Comparison of ENCODE assay signal across 17 cellular contexts in genomic region chr11:118217575-118217974, GRCh38. TPM values are rescaled to one million over a fixed set of nuclear protein-coding genes. Genes with fewer than 3 reads are reported as not detected.
A peak's percentile ranks its signal among the peaks of the same experiment; 100 is the strongest.
DNase-seq lines count a peak whose midpoint lies in the region; ATAC-seq and FAIRE-seq lines count a peak whose summit lies in the region.
"Had no signal": no experiment of that assay in that cellular context is flagged by ENCODE, and none has a peak within 500 bp of the region (broad histone marks: within the 10 kb centered on the region; RNA-seq: fewer than 3 reads in every experiment).

No MANE protein-coding gene starts in this region.

- no peak for DNase-seq in CD8-positive, alpha-beta memory T cell
- DNase-seq in GM19239 (ENCODE audit: insufficient read length, low spot score) = no peak
- peak; percentile 67 for DNase-seq in activated T-cell treated with anti-CD3 and anti-CD28 coated beads, Interleukin-2, amount 50 U/mL, for 72 hours
- no peak for DNase-seq in naive thymus-derived CD4-positive, alpha-beta T cell
- DNase-seq in small intestine = no peak
- DNase-seq in hippocampal formation (lab: John Stamatoyannopoulos, UW) = no peak
- no peak for DNase-seq in globus pallidus (ENCODE audit: low spot score)
- DNase-seq: activated CD8-positive, alpha-beta memory T cell treated with anti-CD3 and anti-CD28 coated beads, Interleukin-2, amount 50 U/mL, for 48 hours; C1 segment of cervical spinal cord; NCI-H1417; NCI-H2227 treated with DMSO at 0.1 percent for 48 hours; pancreas had no signal

- H3K9me3 Mint-ChIP-seq in CD8-positive, alpha-beta memory T cell = no peaks in the 10 kb centered on the region
- H3K9me3 Mint-ChIP-seq in activated T-cell treated with anti-CD3 and anti-CD28 coated beads, Interleukin-2, amount 50 U/mL, for 72 hours = no peaks in the 10 kb centered on the region
- H3K9me3 Mint-ChIP-seq in naive thymus-derived CD4-positive, alpha-beta T cell = no peaks in the 10 kb centered on the region
- H3K9me3 Mint-ChIP-seq: type B pancreatic cell had no signal

- POLR2A ChIA-PET in CD8-positive, alpha-beta memory T cell (lab: Charles Lee) = interaction anchor here (0.9 to 2.5 kb wide), 2 partner anchors 15 to 142 kb away, joined by 3 to 9 read pairs; partner anchors contain the start of gene UBE4A
- POLR2A ChIA-PET in naive thymus-derived CD4-positive, alpha-beta T cell (lab: Charles Lee) = interaction anchor here (0.6 to 7.5 kb wide), 4 partner anchors 8 to 47 kb away, joined by 3 to 64 read pairs (median 4); partner anchors contain the start of gene JAML

- peak; percentile 14 for FAIRE-seq in GM19239 (lab: Jason Lieb, UNC)
- no peak for FAIRE-seq in small intestine (lab: Jason Lieb, UNC)
- FAIRE-seq: H1, pancreas had no signal

- no peaks in the 10 kb centered on the region for H3K27me3 Mint-ChIP-seq in CD8-positive, alpha-beta memory T cell
- no peaks in the 10 kb centered on the region for H3K27me3 Mint-ChIP-seq in activated T-cell treated with anti-CD3 and anti-CD28 coated beads, Interleukin-2, amount 50 U/mL, for 72 hours (ENCODE audit: low read depth)
- H3K27me3 Mint-ChIP-seq in naive thymus-derived CD4-positive, alpha-beta T cell = no peaks in the 10 kb centered on the region

- WGBS in small intestine, 3 donors = 81 to 91% (median 85%) methylated on average over 3 of the region's 3 CpGs

- CTCF ChIA-PET in CD8-positive, alpha-beta memory T cell (lab: Charles Lee) = interaction anchor here (1.2 to 7.9 kb wide), 4 partner anchors 10 to 23 kb away, joined by 3 to 46 read pairs (median 10); no protein-coding TSS in a partner anchor
- CTCF ChIA-PET in naive thymus-derived CD4-positive, alpha-beta T cell (lab: Charles Lee) = interaction anchor here (0.7 to 3.4 kb wide), 2 partner anchors 19 to 155 kb away, joined by 5 to 12 read pairs; no protein-coding TSS in a partner anchor

- H3K27me3 ChIP-seq in CD8-positive, alpha-beta memory T cell (ENCODE audit: insufficient read depth, low read length, poor library complexity, severe bottlenecking) = no peaks in the 10 kb centered on the region
- no peaks in the 10 kb centered on the region for H3K27me3 ChIP-seq in naive thymus-derived CD4-positive, alpha-beta T cell (ENCODE audit: control insufficient read depth in 2 of 2, insufficient read depth in 2 of 2, low read length in 2 of 2)
- peaks cover 0 to 3% of the 10 kb centered on the region in 2 donors for H3K27me3 ChIP-seq in small intestine (ENCODE audit: control insufficient read depth in 2 of 2, insufficient read depth in 2 of 2, low read length in 2 of 2)
- H3K27me3 ChIP-seq: pancreas had no signal

- intact Hi-C loops in naive thymus-derived CD4-positive, alpha-beta T cell (cut with micrococcal nuclease) = loop anchor here (1.0 to 5.0 kb wide), 6 partner anchors 8 to 65 kb away; partner anchors contain the start of gene JAML (in 2 of the 2)

- peaks cover 99% of the 10 kb centered on the region for H3K4me1 ChIP-seq in CD8-positive, alpha-beta memory T cell (ENCODE audit: insufficient read depth, low read length)
- H3K4me1 ChIP-seq in naive thymus-derived CD4-positive, alpha-beta T cell (ENCODE audit: control insufficient read depth in 2 of 2, insufficient read depth in 2 of 2, low read length in 2 of 2) = peaks cover 66 to 91% of the 10 kb centered on the region in 2 donors
- peaks cover 8 to 14% of the 10 kb centered on the region in 2 donors for H3K4me1 ChIP-seq in small intestine (ENCODE audit: control insufficient read depth in 2 of 2, insufficient read depth in 1 of 2, low read depth in 1 of 2, low read length in 1 of 2)
- H3K4me1 ChIP-seq: pancreas had no signal

- H3K4me3 ChIP-seq in CD8-positive, alpha-beta memory T cell (ENCODE audit: low read length) = peak overlapping the region; percentile 44
- peak overlapping the region; percentile 37 for H3K4me3 ChIP-seq in naive thymus-derived CD4-positive, alpha-beta T cell (ENCODE audit: low read length)
- H3K4me3 ChIP-seq in small intestine (ENCODE audit: low read depth in 1 of 2, low read length in 2 of 2) = no peak overlapping the region
- H3K4me3 ChIP-seq: pancreas had no signal

- no peak overlapping the region for H3K27ac ChIP-seq in CD8-positive, alpha-beta memory T cell (ENCODE audit: low read depth, low read length)
- peak overlapping the region; percentile 64 for H3K27ac ChIP-seq in naive thymus-derived CD4-positive, alpha-beta T cell (ENCODE audit: low read depth, low read length)
- H3K27ac ChIP-seq in small intestine (ENCODE audit: low read depth in 1 of 2, low read length in 1 of 2) = peak overlapping the region in 1 of 2 donors; percentile 21
- H3K27ac ChIP-seq: pancreas had no signal

- H3K4me3 Mint-ChIP-seq in CD8-positive, alpha-beta memory T cell = peak overlapping the region; percentile 84 to 94 (median 90)
- peak overlapping the region; percentile 81 to 85 for H3K4me3 Mint-ChIP-seq in activated T-cell treated with anti-CD3 and anti-CD28 coated beads, Interleukin-2, amount 50 U/mL, for 72 hours
- H3K4me3 Mint-ChIP-seq in naive thymus-derived CD4-positive, alpha-beta T cell = peak overlapping the region in 9 of 10 donors; percentile 78 to 87 (median 83)
- H3K4me3 Mint-ChIP-seq: type B pancreatic cell had no signal

- peaks cover under 1% of the 10 kb centered on the region for H3K36me3 ChIP-seq in CD8-positive, alpha-beta memory T cell (ENCODE audit: insufficient read depth, low read length)
- peaks cover 0 to 5% (median 0%) of the 10 kb centered on the region in 3 experiments for H3K36me3 ChIP-seq in naive thymus-derived CD4-positive, alpha-beta T cell (ENCODE audit: control insufficient read depth in 2 of 3, insufficient read depth in 3 of 3, low read length in 3 of 3)
- no peaks in the 10 kb centered on the region for H3K36me3 ChIP-seq in small intestine (ENCODE audit: control insufficient read depth in 2 of 2, insufficient read depth in 2 of 2, low read length in 2 of 2)
- H3K36me3 ChIP-seq: pancreas had no signal

- H3K36me3 Mint-ChIP-seq in CD8-positive, alpha-beta memory T cell = peaks cover 5 to 58% (median 11%) of the 10 kb centered on the region in 3 donors
- H3K36me3 Mint-ChIP-seq in activated T-cell treated with anti-CD3 and anti-CD28 coated beads, Interleukin-2, amount 50 U/mL, for 72 hours (ENCODE audit: insufficient read depth in 2 of 2) = peaks cover 20 to 55% of the 10 kb centered on the region in 2 donors
- H3K36me3 Mint-ChIP-seq in naive thymus-derived CD4-positive, alpha-beta T cell = peaks cover 5 to 30% (median 17%) of the 10 kb centered on the region in 5 donors
- H3K36me3 Mint-ChIP-seq: type B pancreatic cell had no signal

- peak overlapping the region in 7 of 8 donors; percentile 76 to 98 (median 95) for H3K27ac Mint-ChIP-seq in CD8-positive, alpha-beta memory T cell
- H3K27ac Mint-ChIP-seq in activated T-cell treated with anti-CD3 and anti-CD28 coated beads, Interleukin-2, amount 50 U/mL, for 72 hours = peak overlapping the region; percentile 97
- H3K27ac Mint-ChIP-seq in naive thymus-derived CD4-positive, alpha-beta T cell = peak overlapping the region in 7 of 9 donors; percentile 84 to 96 (median 92)
- H3K27ac Mint-ChIP-seq: type B pancreatic cell had no signal

- H3K9me3 ChIP-seq in CD8-positive, alpha-beta memory T cell (ENCODE audit: low read length) = no peaks in the 10 kb centered on the region
- H3K9me3 ChIP-seq in naive thymus-derived CD4-positive, alpha-beta T cell (ENCODE audit: control insufficient read depth in 2 of 3, low read length in 3 of 3) = no peaks in the 10 kb centered on the region
- H3K9me3 ChIP-seq in small intestine (ENCODE audit: control insufficient read depth, low read depth) = no peaks in the 10 kb centered on the region
- H3K9me3 ChIP-seq: pancreas had no signal

- H3K4me1 Mint-ChIP-seq in CD8-positive, alpha-beta memory T cell = peaks cover 0 to 100% (median 95%) of the 10 kb centered on the region in 3 donors
- peaks cover 100% of the 10 kb centered on the region for H3K4me1 Mint-ChIP-seq in activated T-cell treated with anti-CD3 and anti-CD28 coated beads, Interleukin-2, amount 50 U/mL, for 72 hours (ENCODE audit: low read depth)
- peaks cover 76 to 100% (median 98%) of the 10 kb centered on the region in 7 donors for H3K4me1 Mint-ChIP-seq in naive thymus-derived CD4-positive, alpha-beta T cell

- peak; percentile 76 to 79 for ATAC-seq in activated T-cell treated with anti-CD3 and anti-CD28 coated beads, Interleukin-2, amount 50 U/mL, for 72 hours (replicated peaks in 1 of 2)
- peak; percentile 66 for ATAC-seq in naive thymus-derived CD4-positive, alpha-beta T cell
- ATAC-seq: pancreas had no signal

RNA-seq across cellular contexts. Expression of gene JAML, which starts 7.2 kb away (rescaled TPM):
- 100 to 1,000 TPM; 363 to 387 TPM for total RNA-seq in CD8-positive, alpha-beta memory T cell
- polyA plus RNA-seq in CD8-positive, alpha-beta memory T cell = 210 TPM
- total RNA-seq in activated T-cell treated with anti-CD3 and anti-CD28 coated beads, Interleukin-2, amount 50 U/mL, for 72 hours = 100 to 1,000 TPM; 272 to 369 TPM
- 100 to 1,000 TPM in 3 of 5 experiments, 10 to 100 TPM in 2; 64.3 to 120 (median 118) TPM for total RNA-seq in naive thymus-derived CD4-positive, alpha-beta T cell
- polyA plus RNA-seq in naive thymus-derived CD4-positive, alpha-beta T cell = 100 to 1,000 TPM in 1 of 2 donors, 10 to 100 TPM in 1; 94.1 to 195 TPM
- 10 to 100 TPM in 1 of 3 donors, 1 to 10 TPM in 2; 4.2 to 21.6 (median 5.0) TPM for polyA plus RNA-seq in small intestine
- total RNA-seq: SK-MEL-5 had no signal

RNA-seq across cellular contexts. Expression of gene MPZL3, which starts 34.6 kb away (rescaled TPM):
- 100 to 1,000 TPM; 113 to 119 TPM for total RNA-seq in CD8-positive, alpha-beta memory T cell
- 10.6 TPM for polyA plus RNA-seq in CD8-positive, alpha-beta memory T cell
- 10 to 100 TPM; 71.3 to 76.3 TPM for total RNA-seq in activated T-cell treated with anti-CD3 and anti-CD28 coated beads, Interleukin-2, amount 50 U/mL, for 72 hours
- 10 to 100 TPM; 13.3 to 17.4 (median 17.0) TPM for total RNA-seq in naive thymus-derived CD4-positive, alpha-beta T cell
- 1 to 10 TPM; 3.6 to 4.6 TPM for polyA plus RNA-seq in naive thymus-derived CD4-positive, alpha-beta T cell
- 1 to 10 TPM; 3.0 to 4.0 (median 3.9) TPM for polyA plus RNA-seq in small intestine
- total RNA-seq: SK-MEL-5 had no signal

RNA-seq across cellular contexts. Expression of gene SCN2B, which starts 41.1 kb away (rescaled TPM):
- not detected for total RNA-seq in CD8-positive, alpha-beta memory T cell
- not detected for polyA plus RNA-seq in CD8-positive, alpha-beta memory T cell
- total RNA-seq in activated T-cell treated with anti-CD3 and anti-CD28 coated beads, Interleukin-2, amount 50 U/mL, for 72 hours = not detected
- total RNA-seq in naive thymus-derived CD4-positive, alpha-beta T cell = not detected
- not detected for polyA plus RNA-seq in naive thymus-derived CD4-positive, alpha-beta T cell
- polyA plus RNA-seq in small intestine = 1 to 10 TPM in 1 of 3 donors, under 1 TPM in 1, not detected in 1; under 0.01 to 2.3 TPM
- total RNA-seq: dermis microvascular lymphatic vessel endothelial cell, mononuclear cell, SK-MEL-5 had no signal

RNA-seq across cellular contexts. Expression of gene MPZL2, which starts 46.5 kb away (rescaled TPM):
- 1 to 10 TPM; 4.5 to 5.5 TPM for total RNA-seq in CD8-positive, alpha-beta memory T cell
- 0.36 TPM for polyA plus RNA-seq in CD8-positive, alpha-beta memory T cell
- total RNA-seq in activated T-cell treated with anti-CD3 and anti-CD28 coated beads, Interleukin-2, amount 50 U/mL, for 72 hours = 10 to 100 TPM; 10.1 to 12.9 TPM
- total RNA-seq in naive thymus-derived CD4-positive, alpha-beta T cell = 1 to 10 TPM in 4 of 5 experiments, under 1 TPM in 1; 0.69 to 5.9 (median 1.6) TPM
- 1 to 10 TPM; 1.2 to 1.5 TPM for polyA plus RNA-seq in naive thymus-derived CD4-positive, alpha-beta T cell
- 10 to 100 TPM in 1 of 3 donors, 1 to 10 TPM in 2; 1.6 to 27.5 (median 3.1) TPM for polyA plus RNA-seq in small intestine

Comparison
In these comparisons a context has a peak if more than half of its experiments do, and no peak if none do; other contexts are left out.
1. DNase-seq: peak in activated T-cell treated with anti-CD3 and anti-CD28 coated beads, Interleukin-2, amount 50 U/mL, for 72 hours (2 of 2); none in CD8-positive, alpha-beta memory T cell (0 of 5), GM19239 (single experiment), naive thymus-derived CD4-positive, alpha-beta T cell (0 of 9), small intestine (single experiment), hippocampal formation (0 of 2) and globus pallidus (single experiment).
2. H3K4me3 ChIP-seq: peak in CD8-positive, alpha-beta memory T cell (single experiment) and naive thymus-derived CD4-positive, alpha-beta T cell (single experiment); none in small intestine (0 of 2).
3. Peak in every context shown above with its lines, with median percentiles within 50 percentile points of each other: H3K27ac Mint-ChIP-seq and H3K4me3 Mint-ChIP-seq.